ENCODE assay signal across 1 cellular context in the genomic region with DNA sequence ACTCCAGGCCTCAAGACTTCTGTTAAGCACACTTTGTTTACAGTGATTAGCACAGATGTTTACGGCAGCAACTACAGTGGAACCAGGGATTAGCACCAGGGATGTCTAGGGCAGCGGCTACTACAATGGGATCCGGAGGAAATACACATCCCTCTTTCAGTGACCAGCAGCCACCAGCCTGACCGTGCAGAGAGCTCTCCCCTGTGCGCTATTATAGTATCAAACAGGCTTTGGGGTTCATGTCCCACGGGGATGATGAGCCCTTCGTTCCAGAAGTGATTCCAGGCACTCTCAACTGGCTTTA.
TF ChIP-seq lines count a peak whose summit lies in the region.

No MANE protein-coding gene starts in this region.

TF ChIP-seq in endothelial cell of umbilical vein, 7 proteins besides CTCF, POLR2A, EP300 and RAD21:
- TF ChIP-seq POLR2AphosphoS5 (IDR thresholded peaks at IDR 0.05; ENCODE audit: insufficient read depth, low read depth, low read length), result no peak
- no peak for TF ChIP-seq JUN (IDR thresholded peaks at IDR 0.05; ENCODE audit: borderline replicate concordance, insufficient read depth, insufficient read length, low read depth)
- TF ChIP-seq GATA2 (IDR thresholded peaks at IDR 0.05; ENCODE audit: insufficient read depth, insufficient read length, low read depth, low read length), result no peak
- no peak for TF ChIP-seq MYC (IDR thresholded peaks at IDR 0.05; ENCODE audit: low read depth, low read length)
- TF ChIP-seq FOS (IDR thresholded peaks at IDR 0.05; ENCODE audit: borderline replicate concordance, insufficient read depth, low read length), result no peak
- no peak for TF ChIP-seq EZH2 (IDR thresholded peaks at IDR 0.05; ENCODE audit: borderline replicate concordance, low read depth, low read length, severe bottlenecking)
- no peak for TF ChIP-seq MAX (IDR thresholded peaks at IDR 0.05; ENCODE audit: insufficient read depth, insufficient read length)
